Comparison of ENCODE assay signal across 18 cellular contexts in genomic region chr1:115210302-115210711, GRCh38.
A peak's percentile ranks its signal among the peaks of the same experiment; 100 is the strongest.
DNase-seq lines count a peak whose midpoint lies in the region; ATAC-seq, FAIRE-seq and TF ChIP-seq lines count a peak whose summit lies in the region.
"Had no signal": no experiment of that assay in that cellular context is flagged by ENCODE, and none has a peak within 500 bp of the region (broad histone marks: within the 10 kb centered on the region; RNA-seq: fewer than 3 reads in every experiment).

No MANE protein-coding gene starts in this region.

- H3K27me3 ChIP-seq in heart left ventricle = no peaks in the 10 kb centered on the region

- ATAC-seq in heart left ventricle (no peak), left ventricle myocardium superior (no peak), HG03571 (IDR thresholded peaks at IDR 0.05; ENCODE audit: unreplicated experiment) (no peak)
- ATAC-seq: HCT116 had no signal

- no peaks in the 10 kb centered on the region for H3K9me3 ChIP-seq in heart left ventricle

- no peak for DNase-seq in heart left ventricle
- DNase-seq in left ventricle myocardium superior = no peak
- DNase-seq in RPMI7951 (ENCODE audit: low read depth) = peak; percentile 83
- DNase-seq in epithelial cell of esophagus (ENCODE audit: low read depth) = peak; percentile 92
- DNase-seq in urothelium cell line (ENCODE audit: low spot score) = peak; percentile 35
- DNase-seq in DMS114 treated with DMSO at 0.1 percent for 48 hours (lab: John Stamatoyannopoulos, UW; ENCODE audit: unreplicated experiment) = no peak
- DNase-seq in SK-N-DZ (ENCODE audit: low spot score) = no peak
- DNase-seq: activated CD4-positive, CD25-positive, alpha-beta regulatory T cell treated with anti-CD3 and anti-CD28 coated beads, Interleukin-2, amount 50 U/mL, for 72 hours; activated naive CD4-positive, alpha-beta T cell treated with Interleukin-2 at 50 U/mL for 16 hours; erythroblast; NCI-H2227 treated with DMSO at 0.1 percent for 48 hours; NK-92 treated with Interleukin-12 subunit alpha and Interleukin-12 subunit beta, amount 100 ng/mL, for 24 hours; SHP77 treated with DMSO at 0.1 percent for 48 hours; stimulated activated CD4-positive, alpha-beta T cell treated with anti-CD3 and anti-CD28 coated beads, Interleukin-12 subunit alpha, Interleukin-12 subunit beta, amount 100 ng/mL, for 4 hours had no signal

- no peak overlapping the region for H3K4me3 ChIP-seq in heart left ventricle
- no peak overlapping the region for H3K4me3 ChIP-seq in epithelial cell of esophagus (ENCODE audit: low read length)

- TF ChIP-seq POLR2A in heart left ventricle (IDR thresholded peaks at IDR 0.05) = no peak

- intact Hi-C loops in heart left ventricle (cut with DNase I) (loop anchor here in 1 of 10 donors (2.0 kb wide), 1 partner anchor 56 kb away; no protein-coding TSS in a partner anchor), left ventricle myocardium superior (cut with micrococcal nuclease) (no loop called here)

- FAIRE-seq in urothelium cell line (lab: Jason Lieb, UNC) = no peak
- FAIRE-seq: islet of Langerhans had no signal

- peak overlapping the region in 8 of 12 donors; percentile 11 to 57 (median 19) for H3K27ac ChIP-seq in heart left ventricle
- H3K27ac ChIP-seq: C4-2B had no signal

- peaks cover 0 to 11% (median 2%) of the 10 kb centered on the region in 12 donors for H3K4me1 ChIP-seq in heart left ventricle

- WGBS in heart left ventricle, 4 donors = 88 to 94% (median 89%) methylated on average over 4 of the region's 4 CpGs

- TF ChIP-seq CTCF in heart left ventricle (IDR thresholded peaks at IDR 0.05) = no peak
- TF ChIP-seq CTCF in epithelial cell of esophagus (IDR thresholded peaks at IDR 0.05; ENCODE audit: insufficient read depth, low read depth, low read length, missing control alignments) = no peak

- no peaks in the 10 kb centered on the region for H3K36me3 ChIP-seq in heart left ventricle

Comparison
In these comparisons a context has a peak if more than half of its experiments do, and no peak if none do; other contexts are left out.
1. DNase-seq: peak in RPMI7951 (single experiment), epithelial cell of esophagus (single experiment) and urothelium cell line (single experiment); none in heart left ventricle (0 of 5), left ventricle myocardium superior (single experiment), DMS114 treated with DMSO at 0.1 percent for 48 hours (single experiment) and SK-N-DZ (single experiment).